Comparison of ENCODE assay signal across 15 cellular contexts in the genomic region with DNA sequence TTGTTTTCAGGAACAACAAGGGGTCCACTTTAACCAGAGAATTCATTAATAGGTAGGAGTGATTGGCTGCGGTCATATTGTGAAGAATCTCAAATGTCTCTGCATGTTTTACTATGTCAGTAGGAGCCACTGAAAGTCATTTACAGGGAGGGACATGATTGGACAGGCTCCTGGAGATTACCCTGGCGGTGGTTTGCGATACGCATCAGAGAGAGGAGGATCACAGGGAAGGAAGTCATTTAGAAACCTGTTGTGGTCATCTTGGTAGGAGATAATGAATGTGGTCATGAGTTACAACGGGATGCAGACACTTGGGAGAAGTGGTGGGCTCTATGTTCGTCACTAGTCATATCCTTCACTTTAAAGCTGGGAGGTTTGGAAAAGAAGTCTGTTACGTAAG.
DNase-seq lines count a peak whose midpoint lies in the region; ATAC-seq and TF ChIP-seq lines count a peak whose summit lies in the region.
"Had no signal": no experiment of that assay in that cellular context is flagged by ENCODE, and none has a peak within 500 bp of the region (broad histone marks: within the 10 kb centered on the region; RNA-seq: fewer than 3 reads in every experiment).

No MANE protein-coding gene starts in this region.

- H3K9me3 Mint-ChIP-seq in activated T-helper 1 cell treated with anti-CD3 and anti-CD28 coated beads, Interleukin-12 subunit alpha, Interleukin-12 subunit beta, Interleukin-2, Interleukin-4 antibody, amounts not matched to agents 30 ng/mL and 10 ng/mL and 1 ng/mL, durations not matched to agents 14 hours and 24 hours and 36 hours = no peaks in the 10 kb centered on the region
- H3K9me3 Mint-ChIP-seq in activated T-cell treated with anti-CD3 and anti-CD28 coated beads, Interleukin-2, amount 50 U/mL, for 24 hours = no peaks in the 10 kb centered on the region

- no peak overlapping the region for H3K4me3 Mint-ChIP-seq in activated T-helper 1 cell treated with anti-CD3 and anti-CD28 coated beads, Interleukin-12 subunit alpha, Interleukin-12 subunit beta, Interleukin-2, Interleukin-4 antibody, amounts not matched to agents 30 ng/mL and 10 ng/mL and 1 ng/mL, durations not matched to agents 14 hours and 24 hours and 36 hours
- no peak overlapping the region for H3K4me3 Mint-ChIP-seq in activated T-cell treated with anti-CD3 and anti-CD28 coated beads, Interleukin-2, amount 50 U/mL, for 24 hours
- H3K4me3 Mint-ChIP-seq: CD4-positive, CD25-positive, alpha-beta regulatory T cell had no signal

- no peaks in the 10 kb centered on the region for H3K4me1 Mint-ChIP-seq in activated T-helper 1 cell treated with anti-CD3 and anti-CD28 coated beads, Interleukin-12 subunit alpha, Interleukin-12 subunit beta, Interleukin-2, Interleukin-4 antibody, amounts not matched to agents 30 ng/mL and 10 ng/mL and 1 ng/mL, durations not matched to agents 14 hours and 24 hours and 36 hours (ENCODE audit: low read depth)
- no peaks in the 10 kb centered on the region for H3K4me1 Mint-ChIP-seq in activated T-cell treated with anti-CD3 and anti-CD28 coated beads, Interleukin-2, amount 50 U/mL, for 24 hours (ENCODE audit: low read depth)
- H3K4me1 Mint-ChIP-seq: CD4-positive, CD25-positive, alpha-beta regulatory T cell had no signal

- no peaks in the 10 kb centered on the region for H3K27me3 Mint-ChIP-seq in activated T-helper 1 cell treated with anti-CD3 and anti-CD28 coated beads, Interleukin-12 subunit alpha, Interleukin-12 subunit beta, Interleukin-2, Interleukin-4 antibody, amounts not matched to agents 30 ng/mL and 10 ng/mL and 1 ng/mL, durations not matched to agents 14 hours and 24 hours and 36 hours (ENCODE audit: insufficient read depth)
- H3K27me3 Mint-ChIP-seq in activated T-cell treated with anti-CD3 and anti-CD28 coated beads, Interleukin-2, amount 50 U/mL, for 24 hours = no peaks in the 10 kb centered on the region
- H3K27me3 Mint-ChIP-seq: CD4-positive, CD25-positive, alpha-beta regulatory T cell had no signal

- ATAC-seq in esophagus mucosa (no peak), GM18505 (IDR thresholded peaks at IDR 0.05; ENCODE audit: unreplicated experiment) (no peak)
- ATAC-seq: HCT116 had no signal

- H3K36me3 Mint-ChIP-seq in activated T-helper 1 cell treated with anti-CD3 and anti-CD28 coated beads, Interleukin-12 subunit alpha, Interleukin-12 subunit beta, Interleukin-2, Interleukin-4 antibody, amounts not matched to agents 30 ng/mL and 10 ng/mL and 1 ng/mL, durations not matched to agents 14 hours and 24 hours and 36 hours (ENCODE audit: low read depth) = no peaks in the 10 kb centered on the region
- H3K36me3 Mint-ChIP-seq in activated T-cell treated with anti-CD3 and anti-CD28 coated beads, Interleukin-2, amount 50 U/mL, for 24 hours (ENCODE audit: low read depth) = no peaks in the 10 kb centered on the region
- H3K36me3 Mint-ChIP-seq: CD4-positive, CD25-positive, alpha-beta regulatory T cell had no signal

- intact Hi-C loops in activated T-helper 1 cell treated with anti-CD3 and anti-CD28 coated beads, Interleukin-12 subunit alpha, Interleukin-12 subunit beta, Interleukin-2, Interleukin-4 antibody, amounts not matched to agents 30 ng/mL and 10 ng/mL and 1 ng/mL, durations not matched to agents 14 hours and 24 hours and 36 hours (cut with micrococcal nuclease) = no loop called here

- no peak overlapping the region for H3K4me3 ChIP-seq in NB4 (ENCODE audit: low read depth, low read length)
- H3K4me3 ChIP-seq: BLaER1 treated with 17β-estradiol and CSF1 and Interleukin-3, amounts not matched to agents 10 nM and 100 nM; GM23248 had no signal

- TF ChIP-seq POLR2A in NB4 (IDR thresholded peaks at IDR 0.05; ENCODE audit: extremely low read depth, insufficient read length) = no peak
- TF ChIP-seq POLR2A in GM18505 (IDR thresholded peaks at IDR 0.05; ENCODE audit: borderline replicate concordance, extremely low read depth, insufficient read depth, insufficient read length) = no peak

- DNase-seq in activated CD4-positive, alpha-beta T cell treated with anti-CD3 and anti-CD28 coated beads for 48 hours = peak; percentile 3
- no peak for DNase-seq in activated CD4-positive, alpha-beta T cell treated with anti-CD3 and anti-CD28 coated beads, Interleukin-2, amount 50 U/mL, for 48 hours
- peak; percentile 15 for DNase-seq in NB4 (ENCODE audit: low read depth)
- DNase-seq in activated T-helper 1 cell treated with anti-CD3 and anti-CD28 coated beads, Interleukin-12 subunit alpha, Interleukin-12 subunit beta, Interleukin-2, Interleukin-4 antibody, amounts not matched to agents 30 ng/mL and 10 ng/mL and 1 ng/mL, durations not matched to agents 14 hours and 24 hours and 36 hours (ENCODE audit: low spot score) = no peak
- DNase-seq in activated T-cell treated with anti-CD3 and anti-CD28 coated beads, Interleukin-2, amount 50 U/mL, for 24 hours = no peak
- DNase-seq: 8988T; ACHN; CD4-positive, CD25-positive, alpha-beta regulatory T cell; DMS53; GF-D8; GM23248 had no signal

- no peak for TF ChIP-seq CTCF in NB4 (IDR thresholded peaks at IDR 0.05; ENCODE audit: low read depth, low read length)

- H3K27ac Mint-ChIP-seq in activated T-helper 1 cell treated with anti-CD3 and anti-CD28 coated beads, Interleukin-12 subunit alpha, Interleukin-12 subunit beta, Interleukin-2, Interleukin-4 antibody, amounts not matched to agents 30 ng/mL and 10 ng/mL and 1 ng/mL, durations not matched to agents 14 hours and 24 hours and 36 hours = peak overlapping the region; percentile 21
- H3K27ac Mint-ChIP-seq in activated T-cell treated with anti-CD3 and anti-CD28 coated beads, Interleukin-2, amount 50 U/mL, for 24 hours = no peak overlapping the region
- H3K27ac Mint-ChIP-seq: CD4-positive, CD25-positive, alpha-beta regulatory T cell had no signal

Comparison
In these comparisons a context has a peak if more than half of its experiments do, and no peak if none do; other contexts are left out.
1. DNase-seq: peak in activated CD4-positive, alpha-beta T cell treated with anti-CD3 and anti-CD28 coated beads for 48 hours (single experiment) and NB4 (single experiment); none in activated CD4-positive, alpha-beta T cell treated with anti-CD3 and anti-CD28 coated beads, Interleukin-2, amount 50 U/mL, for 48 hours (0 of 2), activated T-helper 1 cell treated with anti-CD3 and anti-CD28 coated beads, Interleukin-12 subunit alpha, Interleukin-12 subunit beta, Interleukin-2, Interleukin-4 antibody, amounts not matched to agents 30 ng/mL and 10 ng/mL and 1 ng/mL, durations not matched to agents 14 hours and 24 hours and 36 hours (single experiment) and activated T-cell treated with anti-CD3 and anti-CD28 coated beads, Interleukin-2, amount 50 U/mL, for 24 hours (single experiment).